19 cellular contexts compared by ENCODE assay signal in the genomic region with DNA sequence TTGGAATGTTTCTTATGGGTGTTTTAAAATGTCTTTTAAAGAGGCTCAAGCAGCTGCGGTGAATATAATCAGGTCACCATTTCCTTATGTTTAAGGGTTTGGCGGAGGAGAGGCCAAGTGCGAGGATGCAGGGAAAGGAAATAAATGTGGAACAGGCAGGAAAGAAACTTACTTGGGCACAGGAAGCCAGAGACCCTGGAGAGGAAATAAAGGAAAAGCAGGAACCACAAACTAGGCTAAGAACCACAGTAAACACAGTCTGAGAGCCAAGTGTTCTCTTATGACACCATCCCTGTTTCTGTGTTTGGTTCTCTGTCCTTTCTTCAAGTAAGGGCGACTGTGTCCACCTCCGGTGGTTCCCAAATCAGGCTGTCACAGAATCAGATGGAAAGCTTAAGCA.
DNase-seq lines count a peak whose midpoint lies in the region; ATAC-seq and TF ChIP-seq lines count a peak whose summit lies in the region.
"Had no signal": no experiment of that assay in that cellular context is flagged by ENCODE, and none has a peak within 500 bp of the region (broad histone marks: within the 10 kb centered on the region; RNA-seq: fewer than 3 reads in every experiment).

No MANE protein-coding gene starts in this region.

- POLR2A ChIA-PET in WTC11 (lab: Charles Lee), result no interaction called here

- TF ChIP-seq POLR2A in esophagus muscularis mucosa (IDR thresholded peaks at IDR 0.05; ENCODE audit: low read depth) (no peak), upper lobe of left lung (IDR thresholded peaks at IDR 0.05) (no peak)

- H3K27me3 Mint-ChIP-seq in WTC11 (ENCODE audit: low read depth), result no peaks in the 10 kb centered on the region
- H3K27me3 Mint-ChIP-seq in neural progenitor cell (ENCODE audit: insufficient read depth, low read depth), result peaks cover 5% of the 10 kb centered on the region
- H3K27me3 Mint-ChIP-seq: T-cell had no signal

- intact Hi-C loops in esophagus muscularis mucosa (cut with DNase I), result no loop called here

- H3K27me3 ChIP-seq in SJSA1 (replicated peaks) (no peaks in the 10 kb centered on the region), esophagus muscularis mucosa (no peaks in the 10 kb centered on the region), mesenchymal stem cell (ENCODE audit: control insufficient read depth in 1 of 2, insufficient read depth in 1 of 2, low read length in 2 of 2) (no peaks in the 10 kb centered on the region), upper lobe of left lung (no peaks in the 10 kb centered on the region), neural progenitor cell (peaks cover 5% of the 10 kb centered on the region)
- H3K27me3 ChIP-seq: BE2C, suprapubic skin had no signal

- 85% methylated on average over 5 of the region's 5 CpGs for WGBS in esophagus muscularis mucosa
- 74% methylated on average over 5 of the region's 5 CpGs for WGBS in mesenchymal stem cell
- WGBS in upper lobe of left lung, 2 donors, result 56 to 59% methylated on average over 5 of the region's 5 CpGs

- no peak for DNase-seq in SJSA1 (ENCODE audit: low read depth in 1 of 2, low spot score in 2 of 2)
- DNase-seq in esophagus muscularis mucosa (ENCODE audit: extremely low spot score), result no peak
- DNase-seq in mesenchymal stem cell, result no peak
- DNase-seq in upper lobe of left lung, result no peak
- DNase-seq in WTC11 (ENCODE audit: low spot score), result no peak
- no peak for DNase-seq in neural progenitor cell (ENCODE audit: low spot score)
- DNase-seq in activated effector memory CD4-positive, alpha-beta T cell treated with anti-CD3 and anti-CD28 coated beads, Interleukin-2, amount 50 U/mL, for 16 hours, result no peak
- DNase-seq: BE2C; cerebellar nuclear complex; effector memory CD4-positive, alpha-beta T cell; natural killer cell; NCI-H1105; NCI-H774; psoas muscle; SHP77; stimulated activated CD4-positive, alpha-beta T cell treated with anti-CD3 and anti-CD28 coated beads, Interleukin-12 subunit alpha, Interleukin-12 subunit beta, amount 100 ng/mL, for 4 hours; stimulated activated CD8-positive, alpha-beta memory T cell treated with anti-CD3 and anti-CD28 coated beads, Interleukin-4, amount 100 ng/mL, for 48 hours; T-cell had no signal

- H3K27ac Mint-ChIP-seq in WTC11 (no peak overlapping the region), neural progenitor cell (no peak overlapping the region)
- H3K27ac Mint-ChIP-seq: natural killer cell, T-cell had no signal

- H3K9ac ChIP-seq in mesenchymal stem cell (ENCODE audit: low read length) (no peak overlapping the region), neural progenitor cell (no peak overlapping the region)

- H3K4me3 Mint-ChIP-seq in WTC11 (no peak overlapping the region), neural progenitor cell (no peak overlapping the region)
- H3K4me3 Mint-ChIP-seq: natural killer cell, T-cell had no signal

- H3K9me3 ChIP-seq in SJSA1 (replicated peaks) (no peaks in the 10 kb centered on the region), esophagus muscularis mucosa (no peaks in the 10 kb centered on the region), mesenchymal stem cell (ENCODE audit: control insufficient read depth, low read length) (no peaks in the 10 kb centered on the region), upper lobe of left lung (no peaks in the 10 kb centered on the region), neural progenitor cell (ENCODE audit: low read depth) (no peaks in the 10 kb centered on the region)
- H3K9me3 ChIP-seq: BE2C, psoas muscle, suprapubic skin had no signal

- peak overlapping the region in 1 of 2 experiments; percentile 83 for H2BK12ac ChIP-seq in mesenchymal stem cell (ENCODE audit: low read length in 2 of 2)

- H2BK15ac ChIP-seq in mesenchymal stem cell (ENCODE audit: low read depth, poor library complexity, severe bottlenecking), result no peak overlapping the region

- H3K4me2 ChIP-seq in mesenchymal stem cell (ENCODE audit: low read length, poor library complexity, severe bottlenecking) (no peak overlapping the region), neural progenitor cell (no peak overlapping the region)

- H3K23ac ChIP-seq in mesenchymal stem cell (ENCODE audit: low read length in 2 of 2), result no peak overlapping the region

- H4K8ac ChIP-seq in mesenchymal stem cell (ENCODE audit: low read length), result no peak overlapping the region

- H3K79me2 ChIP-seq in neural progenitor cell (ENCODE audit: low read depth), result no peaks in the 10 kb centered on the region

- H3K14ac ChIP-seq in mesenchymal stem cell (ENCODE audit: low read length in 2 of 2), result no peak overlapping the region

- H2BK120ac ChIP-seq in mesenchymal stem cell (ENCODE audit: low read depth, low read length), result peak overlapping the region; percentile 8

- H3K36me3 Mint-ChIP-seq in WTC11 (peaks cover 3% of the 10 kb centered on the region; the same call in 1 of the 2 replicates), neural progenitor cell (no peaks in the 10 kb centered on the region)
- H3K36me3 Mint-ChIP-seq: natural killer cell, T-cell had no signal

- peak overlapping the region; percentile 53 for H3K27ac ChIP-seq in SJSA1
- H3K27ac ChIP-seq in esophagus muscularis mucosa (replicated peaks in 1 of 4), result peak overlapping the region; percentile 1 to 59 (median 38)
- no peak overlapping the region for H3K27ac ChIP-seq in mesenchymal stem cell (ENCODE audit: low read length, poor library complexity, severe bottlenecking)
- peak overlapping the region; percentile 5 to 85 (median 28) for H3K27ac ChIP-seq in upper lobe of left lung
- H3K27ac ChIP-seq in neural progenitor cell, result no peak overlapping the region
- H3K27ac ChIP-seq: psoas muscle, suprapubic skin had no signal

- TF ChIP-seq EP300 in esophagus muscularis mucosa (IDR thresholded peaks at IDR 0.05), result no peak
- no peak for TF ChIP-seq EP300 in upper lobe of left lung (IDR thresholded peaks at IDR 0.05)

- H3K36me3 ChIP-seq in SJSA1 (no peaks in the 10 kb centered on the region), esophagus muscularis mucosa (no peaks in the 10 kb centered on the region), mesenchymal stem cell (ENCODE audit: control insufficient read depth in 1 of 2, insufficient read depth in 2 of 2, low read depth in 1 of 2, low read length in 2 of 2) (no peaks in the 10 kb centered on the region), upper lobe of left lung (no peaks in the 10 kb centered on the region), neural progenitor cell (no peaks in the 10 kb centered on the region)
- H3K36me3 ChIP-seq: BE2C, suprapubic skin had no signal

- no peak overlapping the region for H3K4ac ChIP-seq in mesenchymal stem cell (ENCODE audit: low read depth in 1 of 2, low read length in 2 of 2)

- no peaks in the 10 kb centered on the region for H4K20me1 ChIP-seq in neural progenitor cell (ENCODE audit: low read depth)

- H3K4me1 ChIP-seq in SJSA1 (replicated peaks) (peaks cover 40% of the 10 kb centered on the region), esophagus muscularis mucosa (peaks cover 17 to 43% (median 22%) of the 10 kb centered on the region in 4 donors), mesenchymal stem cell (ENCODE audit: control insufficient read depth, insufficient read depth, low read depth, low read length) (no peaks in the 10 kb centered on the region), upper lobe of left lung (peaks cover 0 to 22% (median 9%) of the 10 kb centered on the region in 4 donors), neural progenitor cell (no peaks in the 10 kb centered on the region)
- H3K4me1 ChIP-seq: BE2C, psoas muscle, suprapubic skin had no signal

- no peak for ATAC-seq in upper lobe of left lung (ENCODE audit: low FRiP score in 2 of 2)
- ATAC-seq in WTC11, result no peak
- ATAC-seq: natural killer cell, psoas muscle, T-cell had no signal

- H3K79me1 ChIP-seq in mesenchymal stem cell (replicated peaks; ENCODE audit: low read length, poor library complexity, severe bottlenecking), result peaks cover 4% of the 10 kb centered on the region

- no peak overlapping the region for H4K91ac ChIP-seq in mesenchymal stem cell (ENCODE audit: low read length)

- TF ChIP-seq CTCF in esophagus muscularis mucosa (IDR thresholded peaks at IDR 0.05) (no peak), upper lobe of left lung (IDR thresholded peaks at IDR 0.05) (no peak), WTC11 (IDR thresholded peaks at IDR 0.05) (no peak), neural progenitor cell (IDR thresholded peaks at IDR 0.05) (no peak)

- no peak overlapping the region for H2AFZ ChIP-seq in mesenchymal stem cell (ENCODE audit: low read depth, low read length)
- H2AFZ ChIP-seq in neural progenitor cell (replicated peaks), result no peak overlapping the region

- peaks cover under 1% of the 10 kb centered on the region for H3F3A ChIP-seq in neural progenitor cell (ENCODE audit: low read depth)

- no peak overlapping the region for H2BK5ac ChIP-seq in mesenchymal stem cell (ENCODE audit: low read depth, low read length, poor library complexity, severe bottlenecking)

- H2AK5ac ChIP-seq in mesenchymal stem cell (ENCODE audit: low read length, severe bottlenecking), result no peak overlapping the region

- H3K18ac ChIP-seq in mesenchymal stem cell (ENCODE audit: low read depth in 1 of 2, low read length in 2 of 2), result no peak overlapping the region

- CTCF ChIA-PET in WTC11 (lab: Charles Lee), result no interaction called here

- H3K4me1 Mint-ChIP-seq in WTC11, result peaks cover 14% of the 10 kb centered on the region
- H3K4me1 Mint-ChIP-seq in neural progenitor cell, result no peaks in the 10 kb centered on the region
- H3K4me1 Mint-ChIP-seq: natural killer cell, T-cell had no signal

- no peak overlapping the region for H3K4me3 ChIP-seq in SJSA1
- H3K4me3 ChIP-seq in esophagus muscularis mucosa, result no peak overlapping the region
- no peak overlapping the region for H3K4me3 ChIP-seq in mesenchymal stem cell (ENCODE audit: insufficient read depth in 1 of 2, low read depth in 1 of 2, low read length in 2 of 2)
- no peak overlapping the region for H3K4me3 ChIP-seq in upper lobe of left lung
- no peak overlapping the region for H3K4me3 ChIP-seq in neural progenitor cell
- H3K4me3 ChIP-seq: psoas muscle, suprapubic skin had no signal

- H3K9me3 Mint-ChIP-seq in WTC11 (peaks cover 4% of the 10 kb centered on the region), neural progenitor cell (no peaks in the 10 kb centered on the region)
- H3K9me3 Mint-ChIP-seq: natural killer cell, T-cell had no signal

TF ChIP-seq in WTC11, 78 proteins besides CTCF, POLR2A, EP300 and RAD21:
- no peak for TF ChIP-seq NFATC4 (CRISPR knock-in tag; IDR thresholded peaks at IDR 0.05)
- no peak for TF ChIP-seq NR1H2 (CRISPR knock-in tag; IDR thresholded peaks at IDR 0.05)
- TF ChIP-seq, protein P1, sequence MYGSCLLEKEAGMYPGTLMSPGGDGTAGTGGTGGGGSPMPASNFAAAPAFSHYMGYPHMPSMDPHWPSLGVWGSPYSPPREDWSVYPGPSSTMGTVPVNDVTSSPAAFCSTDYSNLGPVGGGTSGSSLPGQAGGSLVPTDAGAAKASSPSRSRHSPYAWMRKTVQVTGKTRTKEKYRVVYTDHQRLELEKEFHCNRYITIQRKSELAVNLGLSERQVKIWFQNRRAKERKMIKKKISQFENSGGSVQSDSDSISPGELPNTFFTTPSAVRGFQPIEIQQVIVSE (CRISPR knock-in tag; IDR thresholded peaks at IDR 0.05; ENCODE audit: borderline replicate concordance), result no peak
- no peak for TF ChIP-seq SOX15 (CRISPR knock-in tag; IDR thresholded peaks at IDR 0.05)

Comparison
In these comparisons a context has a peak if more than half of its experiments do, and no peak if none do; other contexts are left out.
1. H3K27ac ChIP-seq: peak in SJSA1 (single experiment), esophagus muscularis mucosa (4 of 4) and upper lobe of left lung (4 of 4); none in mesenchymal stem cell (single experiment) and neural progenitor cell (single experiment).